Comparison of ENCODE assay signal across 10 cellular contexts in the genomic region with DNA sequence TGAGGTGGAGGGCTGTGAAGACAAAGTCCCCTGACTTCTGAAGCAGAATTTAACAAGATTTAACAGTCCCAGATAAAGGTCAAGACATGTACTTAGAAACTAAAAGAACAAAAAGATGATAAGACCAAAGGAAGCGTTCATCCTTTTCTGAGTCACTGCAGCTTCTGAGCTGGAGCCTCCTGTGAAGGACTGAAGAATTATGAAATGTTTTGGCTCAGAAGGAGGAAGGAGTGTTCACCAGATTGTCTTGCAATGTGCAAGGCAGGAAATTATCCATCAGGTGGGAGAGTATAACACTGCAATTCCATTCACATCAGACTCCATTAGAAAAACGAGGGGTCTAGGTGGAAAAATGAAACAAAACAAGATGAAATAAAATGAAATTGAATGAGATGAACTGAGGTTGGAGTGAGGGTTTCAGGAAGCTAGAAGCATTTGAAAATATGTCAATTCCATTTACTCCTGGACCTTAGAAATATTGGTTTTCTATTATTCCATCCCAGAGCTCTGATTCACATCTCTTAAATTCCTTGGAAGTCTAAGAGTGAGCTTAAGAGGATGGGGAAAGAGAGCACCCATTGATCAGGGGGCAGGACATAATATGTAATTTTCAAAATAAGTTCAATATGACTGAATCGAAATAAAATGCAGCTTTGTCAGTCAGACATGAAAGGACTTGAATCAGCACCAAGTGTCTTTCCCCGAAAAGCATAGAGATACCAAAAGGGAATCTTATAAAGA.
DNase-seq lines count a peak whose midpoint lies in the region.
"Had no signal": no experiment of that assay in that cellular context is flagged by ENCODE, and none has a peak within 500 bp of the region (broad histone marks: within the 10 kb centered on the region; RNA-seq: fewer than 3 reads in every experiment).

No MANE protein-coding gene starts in this region.

- peak; percentile 66 for DNase-seq in ELR (ENCODE audit: low read depth)
- peak; percentile 3 for DNase-seq in NOMO-1 treated with dmso at 0.1 percent for 144 hours (lab: John Stamatoyannopoulos, UW; ENCODE audit: unreplicated experiment)
- peak; percentile 24 for DNase-seq in epithelial cell of prostate (ENCODE audit: low read depth, low spot score)
- peak; percentile 9 for DNase-seq in myocyte (ENCODE audit: low read depth)
- no peak for DNase-seq in UCSD-AML1 (lab: John Stamatoyannopoulos, UW; ENCODE audit: unreplicated experiment)
- DNase-seq in occipital lobe (lab: John Stamatoyannopoulos, UW), result no peak
- no peak for DNase-seq in DMS114 treated with DMSO at 0.1 percent for 48 hours (lab: John Stamatoyannopoulos, UW; ENCODE audit: unreplicated experiment)
- DNase-seq in GM19240 (ENCODE audit: insufficient read length, low spot score), result no peak
- DNase-seq: endodermal cell, NCI-H1436 treated with DMSO at 0.1 percent for 48 hours had no signal

- H3K27ac ChIP-seq in epithelial cell of prostate, result peak overlapping the region; percentile 3

Comparison
In these comparisons a context has a peak if more than half of its experiments do, and no peak if none do; other contexts are left out.
1. DNase-seq: peak in ELR (single experiment), NOMO-1 treated with dmso at 0.1 percent for 144 hours (single experiment), epithelial cell of prostate (single experiment) and myocyte (single experiment); none in UCSD-AML1 (single experiment), occipital lobe (single experiment), DMS114 treated with DMSO at 0.1 percent for 48 hours (single experiment) and GM19240 (single experiment).